ENCODE assay signal across 14 cellular contexts in the genomic region with DNA sequence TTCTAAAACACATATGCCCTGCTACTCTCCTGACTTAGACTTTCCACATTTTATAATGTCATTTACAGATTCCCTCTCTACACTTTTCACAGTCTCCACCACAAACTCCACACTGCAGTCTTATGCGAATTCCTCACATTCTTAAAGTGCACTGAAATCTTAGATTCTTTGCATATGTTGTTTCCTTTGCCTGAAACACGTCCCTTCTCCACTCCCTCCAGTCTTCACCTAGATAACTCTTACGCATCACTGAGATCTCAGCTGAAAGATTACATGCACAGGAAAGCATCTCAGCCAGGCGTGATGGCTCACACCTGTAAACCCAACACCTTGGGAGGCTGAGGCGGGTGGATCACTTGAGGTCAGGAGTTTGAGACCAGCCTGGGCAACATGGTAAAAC. TPM values are rescaled to one million over a fixed set of nuclear protein-coding genes. Genes with fewer than 3 reads are reported as not detected.
A peak's percentile ranks its signal among the peaks of the same experiment; 100 is the strongest.
DNase-seq lines count a peak whose midpoint lies in the region; ATAC-seq and TF ChIP-seq lines count a peak whose summit lies in the region.
"Had no signal": no experiment of that assay in that cellular context is flagged by ENCODE, and none has a peak within 500 bp of the region (broad histone marks: within the 10 kb centered on the region; RNA-seq: fewer than 3 reads in every experiment).

No MANE protein-coding gene starts in this region.

- H3K36me3 Mint-ChIP-seq in activated naive CD4-positive, alpha-beta T cell treated with anti-CD3 and anti-CD28 coated beads, Interleukin-2, amount 50 U/mL, for 24 hours: peaks cover 5% of the 10 kb centered on the region
- peaks cover 3% of the 10 kb centered on the region for H3K36me3 Mint-ChIP-seq in activated naive CD8-positive, alpha-beta T cell treated with anti-CD3 and anti-CD28 coated beads, Interleukin-2, amount 10 ng/mL, durations not matched to agents 7 days and 5 days
- peaks cover 0 to 2% (median under 1%) of the 10 kb centered on the region in 3 donors for H3K36me3 Mint-ChIP-seq in immature natural killer cell

- peaks cover 48% of the 10 kb centered on the region for H3K4me1 Mint-ChIP-seq in activated naive CD4-positive, alpha-beta T cell treated with anti-CD3 and anti-CD28 coated beads, Interleukin-2, amount 50 U/mL, for 24 hours
- peaks cover 36% of the 10 kb centered on the region for H3K4me1 Mint-ChIP-seq in activated naive CD8-positive, alpha-beta T cell treated with anti-CD3 and anti-CD28 coated beads, Interleukin-2, amount 10 ng/mL, durations not matched to agents 7 days and 5 days
- peaks cover 55 to 57% of the 10 kb centered on the region in 2 donors for H3K4me1 Mint-ChIP-seq in immature natural killer cell

- no peak overlapping the region for H3K4me3 Mint-ChIP-seq in activated naive CD4-positive, alpha-beta T cell treated with anti-CD3 and anti-CD28 coated beads, Interleukin-2, amount 50 U/mL, for 24 hours
- H3K4me3 Mint-ChIP-seq in activated naive CD8-positive, alpha-beta T cell treated with anti-CD3 and anti-CD28 coated beads, Interleukin-2, amount 10 ng/mL, durations not matched to agents 7 days and 5 days: no peak overlapping the region
- no peak overlapping the region for H3K4me3 Mint-ChIP-seq in immature natural killer cell
- H3K4me3 Mint-ChIP-seq: activated naive CD4-positive, alpha-beta T cell treated with anti-CD3 and anti-CD28 coated beads, Interleukin-2, amount 10 ng/mL, durations not matched to agents 7 days and 5 days had no signal

- WGBS in prostate gland: 40% methylated on average over 5 of the region's 5 CpGs

- no peaks in the 10 kb centered on the region for H3K27me3 Mint-ChIP-seq in activated naive CD4-positive, alpha-beta T cell treated with anti-CD3 and anti-CD28 coated beads, Interleukin-2, amount 50 U/mL, for 24 hours
- H3K27me3 Mint-ChIP-seq in activated naive CD8-positive, alpha-beta T cell treated with anti-CD3 and anti-CD28 coated beads, Interleukin-2, amount 10 ng/mL, durations not matched to agents 7 days and 5 days: no peaks in the 10 kb centered on the region
- peaks cover 19 to 29% (median 24%) of the 10 kb centered on the region in 3 donors for H3K27me3 Mint-ChIP-seq in immature natural killer cell (ENCODE audit: low read depth in 3 of 3)
- H3K27me3 Mint-ChIP-seq: activated naive CD4-positive, alpha-beta T cell treated with anti-CD3 and anti-CD28 coated beads, Interleukin-2, amount 10 ng/mL, durations not matched to agents 7 days and 5 days had no signal

- no peaks in the 10 kb centered on the region for H3K27me3 ChIP-seq in prostate gland (replicated peaks; ENCODE audit: insufficient read depth)

- H3K4me3 ChIP-seq in prostate gland: no peak overlapping the region
- H3K4me3 ChIP-seq: hepatocyte had no signal

- H3K9me3 ChIP-seq in prostate gland: no peaks in the 10 kb centered on the region

- H3K27ac Mint-ChIP-seq in activated naive CD4-positive, alpha-beta T cell treated with anti-CD3 and anti-CD28 coated beads, Interleukin-2, amount 50 U/mL, for 24 hours: peak overlapping the region; percentile 80
- H3K27ac Mint-ChIP-seq in activated naive CD8-positive, alpha-beta T cell treated with anti-CD3 and anti-CD28 coated beads, Interleukin-2, amount 10 ng/mL, durations not matched to agents 7 days and 5 days: peak overlapping the region; percentile 26
- H3K27ac Mint-ChIP-seq in immature natural killer cell: peak overlapping the region; percentile 43 to 95 (median 82)
- H3K27ac Mint-ChIP-seq: activated naive CD4-positive, alpha-beta T cell treated with anti-CD3 and anti-CD28 coated beads, Interleukin-2, amount 10 ng/mL, durations not matched to agents 7 days and 5 days had no signal

- H3K4me1 ChIP-seq in prostate gland (replicated peaks): no peaks in the 10 kb centered on the region

- H3K36me3 ChIP-seq in prostate gland: no peaks in the 10 kb centered on the region

- no peak overlapping the region for H3K27ac ChIP-seq in prostate gland
- H3K27ac ChIP-seq: hepatocyte had no signal

- no peaks in the 10 kb centered on the region for H3K9me3 Mint-ChIP-seq in activated naive CD4-positive, alpha-beta T cell treated with anti-CD3 and anti-CD28 coated beads, Interleukin-2, amount 50 U/mL, for 24 hours
- no peaks in the 10 kb centered on the region for H3K9me3 Mint-ChIP-seq in activated naive CD8-positive, alpha-beta T cell treated with anti-CD3 and anti-CD28 coated beads, Interleukin-2, amount 10 ng/mL, durations not matched to agents 7 days and 5 days
- no peaks in the 10 kb centered on the region for H3K9me3 Mint-ChIP-seq in immature natural killer cell
- H3K9me3 Mint-ChIP-seq: activated naive CD4-positive, alpha-beta T cell treated with anti-CD3 and anti-CD28 coated beads, Interleukin-2, amount 10 ng/mL, durations not matched to agents 7 days and 5 days had no signal

- POLR2A ChIA-PET in activated naive CD8-positive, alpha-beta T cell treated with anti-CD3 and anti-CD28 coated beads, Interleukin-2, amount 10 ng/mL, durations not matched to agents 7 days and 5 days (lab: Charles Lee): interaction anchor here (0.6 kb wide), 1 partner anchor 732 kb away, joined by 3 read pairs; the partner anchor contains the start of gene PRIM1

- ATAC-seq in activated naive CD8-positive, alpha-beta T cell treated with anti-CD3 and anti-CD28 coated beads, Interleukin-2, amount 10 ng/mL, durations not matched to agents 7 days and 5 days (ENCODE audit: low read depth): no peak
- no peak for ATAC-seq in GM18858 (IDR thresholded peaks at IDR 0.05; ENCODE audit: unreplicated experiment)

- no peak for TF ChIP-seq CTCF in prostate gland (IDR thresholded peaks at IDR 0.05)

- TF ChIP-seq POLR2A in prostate gland (IDR thresholded peaks at IDR 0.05): no peak

- no peak for DNase-seq in activated naive CD4-positive, alpha-beta T cell treated with Interleukin-2 at 50 U/mL for 16 hours
- no peak for DNase-seq in activated naive CD8-positive, alpha-beta T cell treated with anti-CD3 and anti-CD28 coated beads, Interleukin-2, amount 10 ng/mL, durations not matched to agents 7 days and 5 days
- DNase-seq in immature natural killer cell: no peak
- DNase-seq in NCI-H82 treated with DMSO at 0.1 percent for 48 hours (lab: John Stamatoyannopoulos, UW; ENCODE audit: unreplicated experiment): no peak
- no peak for DNase-seq in DMS 273 (lab: John Stamatoyannopoulos, UW; ENCODE audit: unreplicated experiment)
- DNase-seq in prostate gland (ENCODE audit: low spot score): no peak
- DNase-seq: activated naive CD4-positive, alpha-beta T cell treated with anti-CD3 and anti-CD28 coated beads, Interleukin-2, amount 10 ng/mL, durations not matched to agents 7 days and 5 days; NCI-H1105 treated with DMSO at 0.1 percent for 48 hours; substantia nigra had no signal

- intact Hi-C loops in prostate gland (cut with DNase I): no loop called here

RNA-seq across cellular contexts. Expression of gene ARHGAP9, which starts 3.8 kb away (rescaled TPM):
- 100 to 1,000 TPM; 282 to 304 TPM for total RNA-seq in activated naive CD8-positive, alpha-beta T cell treated with anti-CD3 and anti-CD28 coated beads, Interleukin-2, amount 10 ng/mL, durations not matched to agents 7 days and 5 days
- polyA plus RNA-seq in immature natural killer cell: 100 to 1,000 TPM; 148 to 294 (median 163) TPM
- 10 to 100 TPM in 1 of 2 donors, 1 to 10 TPM in 1; 3.5 to 13.6 TPM for total RNA-seq in prostate gland
- total RNA-seq: lung microvascular endothelial cell, SK-MEL-5 had no signal

RNA-seq across cellular contexts. Expression of gene MARS1, which starts 4.4 kb away (rescaled TPM):
- 100 to 1,000 TPM; 293 to 306 TPM for total RNA-seq in activated naive CD8-positive, alpha-beta T cell treated with anti-CD3 and anti-CD28 coated beads, Interleukin-2, amount 10 ng/mL, durations not matched to agents 7 days and 5 days
- polyA plus RNA-seq in immature natural killer cell: 100 to 1,000 TPM; 100 to 158 (median 114) TPM
- total RNA-seq in prostate gland: 10 to 100 TPM; 67.2 to 90.0 TPM

RNA-seq across cellular contexts. Expression of gene GLI1, which starts 23.9 kb away (rescaled TPM):
- total RNA-seq in activated naive CD8-positive, alpha-beta T cell treated with anti-CD3 and anti-CD28 coated beads, Interleukin-2, amount 10 ng/mL, durations not matched to agents 7 days and 5 days: under 1 TPM; 0.54 to 0.86 TPM
- under 1 TPM in 2 of 3 donors, not detected in 1; 0.33 to 0.40 TPM for polyA plus RNA-seq in immature natural killer cell
- total RNA-seq in prostate gland: 10 to 100 TPM in 1 of 2 donors, 1 to 10 TPM in 1; 1.7 to 11.5 TPM
- total RNA-seq: lung microvascular endothelial cell had no signal

RNA-seq across cellular contexts. Expression of gene INHBE, which starts 28.4 kb away (rescaled TPM):
- not detected for total RNA-seq in activated naive CD8-positive, alpha-beta T cell treated with anti-CD3 and anti-CD28 coated beads, Interleukin-2, amount 10 ng/mL, durations not matched to agents 7 days and 5 days
- not detected for polyA plus RNA-seq in immature natural killer cell
- total RNA-seq in prostate gland: not detected
- total RNA-seq: lung microvascular endothelial cell had no signal

RNA-seq across cellular contexts. Expression of gene DDIT3, which starts 36.8 kb away (rescaled TPM):
- 10 to 100 TPM; 34.4 to 37.2 TPM for total RNA-seq in activated naive CD8-positive, alpha-beta T cell treated with anti-CD3 and anti-CD28 coated beads, Interleukin-2, amount 10 ng/mL, durations not matched to agents 7 days and 5 days
- polyA plus RNA-seq in immature natural killer cell: 10 to 100 TPM; 22.8 to 38.8 (median 29.4) TPM
- total RNA-seq in prostate gland: 10 to 100 TPM; 39.0 to 51.8 TPM

Comparison
In these comparisons a context has a peak if more than half of its experiments do, and no peak if none do; other contexts are left out.
1. H3K27ac Mint-ChIP-seq: peak in every context shown above with its lines; median percentile 82 in immature natural killer cell; 80 in activated naive CD4-positive, alpha-beta T cell treated with anti-CD3 and anti-CD28 coated beads, Interleukin-2, amount 50 U/mL, for 24 hours; 26 in activated naive CD8-positive, alpha-beta T cell treated with anti-CD3 and anti-CD28 coated beads, Interleukin-2, amount 10 ng/mL, durations not matched to agents 7 days and 5 days.
2. RNA of gene ARHGAP9, which starts 3.8 kb away (total RNA-seq): 282 to 304 TPM in activated naive CD8-positive, alpha-beta T cell treated with anti-CD3 and anti-CD28 coated beads, Interleukin-2, amount 10 ng/mL, durations not matched to agents 7 days and 5 days; 3.5 to 13.6 TPM in prostate gland; every median in the first group is over 10 times any median in the second.